ENCODE assay signal across 3 cellular contexts in genomic region chr17:49841548-49841947, GRCh38.
TF ChIP-seq lines count a peak whose summit lies in the region.

No MANE protein-coding gene starts in this region.

TF ChIP-seq in SK-N-SH, 30 proteins besides CTCF, POLR2A, EP300 and RAD21:
- TF ChIP-seq MXI1 (IDR thresholded peaks at IDR 0.05; ENCODE audit: low read depth, low read length) (no peak), IRF3 (IDR thresholded peaks at IDR 0.05; ENCODE audit: low read depth, low read length) (no peak), FOSL2 (IDR thresholded peaks at IDR 0.05; ENCODE audit: borderline replicate concordance, low read depth) (no peak), FOXM1 (IDR thresholded peaks at IDR 0.05; ENCODE audit: low read depth) (no peak), NFIC (IDR thresholded peaks at IDR 0.05; ENCODE audit: borderline replicate concordance) (no peak), NRF1 (IDR thresholded peaks at IDR 0.05; ENCODE audit: low read depth, low read length) (no peak), GABPA (IDR thresholded peaks at IDR 0.05; ENCODE audit: low read depth) (no peak), TEAD4 (IDR thresholded peaks at IDR 0.05; ENCODE audit: borderline replicate concordance, insufficient read depth) (no peak), CHD2 (IDR thresholded peaks at IDR 0.05; ENCODE audit: low read length, partially characterized antibody) (no peak), TAF1 (IDR thresholded peaks at IDR 0.05; ENCODE audit: borderline replicate concordance, low read depth, low read length) (no peak), FOXJ3 (CRISPR knock-in tag; IDR thresholded peaks at IDR 0.05) (no peak), SIN3A (IDR thresholded peaks at IDR 0.05; ENCODE audit: borderline replicate concordance, low read depth, low read length) (no peak), POLR2AphosphoS5 (IDR thresholded peaks at IDR 0.05; ENCODE audit: low read depth, low read length) (no peak), PBX3 (IDR thresholded peaks at IDR 0.05) (no peak), JUND (IDR thresholded peaks at IDR 0.05) (no peak), TCF12 (IDR thresholded peaks at IDR 0.05) (no peak), GATA2 (CRISPR knock-in tag; IDR thresholded peaks at IDR 0.05) (no peak), USF1 (IDR thresholded peaks at IDR 0.05; ENCODE audit: borderline replicate concordance, low read depth) (no peak), MAX (IDR thresholded peaks at IDR 0.05; ENCODE audit: low read depth) (no peak), RFX5 (IDR thresholded peaks at IDR 0.05; ENCODE audit: low read length) (no peak)

TF ChIP-seq in SK-N-SH treated with all-trans-retinoic acid at 6 μM for 48 hours, 23 proteins besides CTCF, POLR2A, EP300 and RAD21:
- no peak for TF ChIP-seq ZNF565 (CRISPR knock-in tag; conservative IDR thresholded peaks at IDR 0.05; ENCODE audit: low read depth)
- TF ChIP-seq ZNF70 (CRISPR knock-in tag; IDR thresholded peaks at IDR 0.05) = no peak
- TF ChIP-seq CREB5 (CRISPR knock-in tag; IDR thresholded peaks at IDR 0.05; ENCODE audit: low read depth) = no peak
- no peak for TF ChIP-seq TOX (CRISPR knock-in tag; IDR thresholded peaks at IDR 0.05; ENCODE audit: borderline replicate concordance)
- TF ChIP-seq ARNTL (CRISPR knock-in tag; IDR thresholded peaks at IDR 0.05; ENCODE audit: borderline replicate concordance, low read depth) = no peak
- TF ChIP-seq TCF4 (CRISPR knock-in tag; IDR thresholded peaks at IDR 0.05; ENCODE audit: borderline replicate concordance) = no peak
- TF ChIP-seq GLIS3 (CRISPR knock-in tag; IDR thresholded peaks at IDR 0.05) = no peak
- TF ChIP-seq RARB (CRISPR knock-in tag; IDR thresholded peaks at IDR 0.05) = no peak

TF ChIP-seq in H1, 55 proteins besides CTCF, POLR2A, EP300 and RAD21:
- TF ChIP-seq HDAC6 (IDR thresholded peaks at IDR 0.05; ENCODE audit: low read depth, low read length) (no peak), TEAD4 (IDR thresholded peaks at IDR 0.05; ENCODE audit: low read depth, low read length) (peak; percentile 69)
